Comparison of ENCODE assay signal across 12 cellular contexts in genomic region chr11:126060651-126061220, GRCh38. TPM values are rescaled to one million over a fixed set of nuclear protein-coding genes. Genes with fewer than 3 reads are reported as not detected.
DNase-seq lines count a peak whose midpoint lies in the region; ATAC-seq and TF ChIP-seq lines count a peak whose summit lies in the region.
"Had no signal": no experiment of that assay in that cellular context is flagged by ENCODE, and none has a peak within 500 bp of the region (broad histone marks: within the 10 kb centered on the region; RNA-seq: fewer than 3 reads in every experiment).

No MANE protein-coding gene starts in this region.

- no peak overlapping the region for H3K27ac Mint-ChIP-seq in activated naive CD8-positive, alpha-beta T cell treated with anti-CD3 and anti-CD28 coated beads, Interleukin-2, amount 50 U/mL, for 24 hours
- H3K27ac Mint-ChIP-seq: activated CD8-positive, alpha-beta T cell treated with anti-CD3 and anti-CD28 coated beads, Interleukin-2, amount 10 ng/mL, durations not matched to agents 7 days and 5 days; activated naive CD4-positive, alpha-beta T cell treated with anti-CD3 and anti-CD28 coated beads for 36 hours; CD14-positive monocyte; stimulated activated naive B cell treated with anti-CD40 and anti-IgM and Interleukin-4, amounts not matched to agents 10 μg/mL and 1 μg/mL and 100 μg/mL, for 72 hours had no signal

- H3K36me3 ChIP-seq in neuronal stem cell (replicated peaks in 1 of 2; ENCODE audit: control insufficient read depth in 2 of 2, insufficient read depth in 2 of 2, low read length in 2 of 2), result no peaks in the 10 kb centered on the region

- no peak overlapping the region for H3K4ac ChIP-seq in neuronal stem cell (ENCODE audit: low read length)

- no peak overlapping the region for H2AFZ ChIP-seq in neuronal stem cell (ENCODE audit: low read length)

- H3K27me3 ChIP-seq in neuronal stem cell (ENCODE audit: control insufficient read depth in 3 of 3, insufficient read depth in 3 of 3, low read depth in 1 of 3, low read length in 3 of 3) (no peaks in the 10 kb centered on the region), right cardiac atrium (ENCODE audit: control insufficient read depth, insufficient read depth) (no peaks in the 10 kb centered on the region)

- H2BK120ac ChIP-seq in neuronal stem cell (ENCODE audit: low read depth, low read length), result no peak overlapping the region

- peak overlapping the region; percentile 37 for H3K4me2 ChIP-seq in neuronal stem cell (ENCODE audit: insufficient read depth, low read length, poor library complexity, severe bottlenecking)

- H4K8ac ChIP-seq in neuronal stem cell (ENCODE audit: low read depth, low read length), result no peak overlapping the region

- no peak overlapping the region for H3K4me3 Mint-ChIP-seq in activated naive CD8-positive, alpha-beta T cell treated with anti-CD3 and anti-CD28 coated beads, Interleukin-2, amount 50 U/mL, for 24 hours

- H3K9me3 Mint-ChIP-seq in activated naive CD8-positive, alpha-beta T cell treated with anti-CD3 and anti-CD28 coated beads, Interleukin-2, amount 50 U/mL, for 24 hours, result no peaks in the 10 kb centered on the region
- H3K9me3 Mint-ChIP-seq: activated naive CD4-positive, alpha-beta T cell treated with anti-CD3 and anti-CD28 coated beads for 36 hours had no signal

- no peak overlapping the region for H3K23ac ChIP-seq in neuronal stem cell (ENCODE audit: low read depth, low read length, poor library complexity)

- intact Hi-C loops in right cardiac atrium (cut with DNase I), result no loop called here

- H3K27ac ChIP-seq in neuronal stem cell (replicated peaks; ENCODE audit: low read length) (peak overlapping the region; percentile 68), right cardiac atrium (ENCODE audit: low read length) (no peak overlapping the region)

- peaks cover 22% of the 10 kb centered on the region for H3K27me3 Mint-ChIP-seq in activated naive CD8-positive, alpha-beta T cell treated with anti-CD3 and anti-CD28 coated beads, Interleukin-2, amount 50 U/mL, for 24 hours

- H3K9ac ChIP-seq in neuronal stem cell (ENCODE audit: low read depth, low read length, poor library complexity), result no peak overlapping the region

- no peak overlapping the region for H4K91ac ChIP-seq in neuronal stem cell (ENCODE audit: low read depth, low read length, poor library complexity)

- TF ChIP-seq CTCF in fibroblast of the aortic adventitia (IDR thresholded peaks at IDR 0.05; ENCODE audit: insufficient read depth, low read length), result no peak

- H3K4me1 ChIP-seq in neuronal stem cell (ENCODE audit: control insufficient read depth in 2 of 2, insufficient read depth in 1 of 2, low read depth in 1 of 2, low read length in 2 of 2) (peaks cover 11 to 26% of the 10 kb centered on the region in 2 donors), right cardiac atrium (ENCODE audit: control insufficient read depth, insufficient read depth, low read length) (no peaks in the 10 kb centered on the region)

- H3K4me1 Mint-ChIP-seq in activated naive CD8-positive, alpha-beta T cell treated with anti-CD3 and anti-CD28 coated beads, Interleukin-2, amount 50 U/mL, for 24 hours, result peaks cover 9% of the 10 kb centered on the region

- H3K4me3 ChIP-seq in fibroblast of the aortic adventitia (ENCODE audit: low read depth, low read length), result peak overlapping the region; percentile 11
- no peak overlapping the region for H3K4me3 ChIP-seq in neuronal stem cell (ENCODE audit: low read length in 2 of 2)
- H3K4me3 ChIP-seq in right cardiac atrium (ENCODE audit: low read length), result no peak overlapping the region

- H3K9me3 ChIP-seq in neuronal stem cell (replicated peaks in 1 of 2; ENCODE audit: control insufficient read depth in 2 of 2, insufficient read depth in 1 of 2, low read depth in 1 of 2, low read length in 2 of 2) (no peaks in the 10 kb centered on the region), right cardiac atrium (ENCODE audit: control insufficient read depth, low read length) (no peaks in the 10 kb centered on the region)

- no peak for ATAC-seq in right cardiac atrium
- no peak for ATAC-seq in activated naive CD8-positive, alpha-beta T cell treated with anti-CD3 and anti-CD28 coated beads, Interleukin-2, amount 50 U/mL, for 24 hours
- no peak for ATAC-seq in HG02588 (IDR thresholded peaks at IDR 0.05; ENCODE audit: unreplicated experiment)
- ATAC-seq: activated CD8-positive, alpha-beta T cell treated with anti-CD3 and anti-CD28 coated beads, Interleukin-2, amount 10 ng/mL, durations not matched to agents 7 days and 5 days; stimulated activated naive B cell treated with anti-CD40 and anti-IgM and Interleukin-4, amounts not matched to agents 10 μg/mL and 1 μg/mL and 100 μg/mL, for 72 hours had no signal

- no peak overlapping the region for H3K14ac ChIP-seq in neuronal stem cell (ENCODE audit: low read length)

- DNase-seq in DMS 273 treated with DMSO at 0.1 percent for 48 hours (lab: John Stamatoyannopoulos, UW) (peak; percentile 5), NCI-H187 treated with DMSO at 0.1 percent for 48 hours (lab: John Stamatoyannopoulos, UW) (peak; percentile 50), fibroblast of the aortic adventitia (ENCODE audit: low read depth) (no peak), neuronal stem cell (ENCODE audit: low spot score) (no peak), right cardiac atrium (no peak)
- no peak for DNase-seq in activated naive CD8-positive, alpha-beta T cell treated with anti-CD3 and anti-CD28 coated beads, Interleukin-2, amount 50 U/mL, for 24 hours
- no peak for DNase-seq in activated T-cell treated with anti-CD3 and anti-CD28 coated beads, Interleukin-2, amount 50 U/mL, for 48 hours
- DNase-seq: activated CD8-positive, alpha-beta T cell treated with anti-CD3 and anti-CD28 coated beads, Interleukin-2, amount 10 ng/mL, durations not matched to agents 7 days and 5 days; activated naive CD4-positive, alpha-beta T cell treated with anti-CD3 and anti-CD28 coated beads for 36 hours; stimulated activated naive B cell treated with anti-CD40 and anti-IgM and Interleukin-4, amounts not matched to agents 10 μg/mL and 1 μg/mL and 100 μg/mL, for 72 hours had no signal

- H3K18ac ChIP-seq in neuronal stem cell (ENCODE audit: low read length), result no peak overlapping the region

- H3K79me1 ChIP-seq in neuronal stem cell (ENCODE audit: low read depth, low read length), result no peaks in the 10 kb centered on the region

- no peak overlapping the region for H2AK5ac ChIP-seq in neuronal stem cell (ENCODE audit: low read depth, low read length)

- H3K36me3 Mint-ChIP-seq in activated naive CD8-positive, alpha-beta T cell treated with anti-CD3 and anti-CD28 coated beads, Interleukin-2, amount 50 U/mL, for 24 hours (ENCODE audit: low read depth), result peaks cover 2% of the 10 kb centered on the region
- H3K36me3 Mint-ChIP-seq: CD14-positive monocyte; stimulated activated naive B cell treated with anti-CD40 and anti-IgM and Interleukin-4, amounts not matched to agents 10 μg/mL and 1 μg/mL and 100 μg/mL, for 72 hours had no signal

- H2BK15ac ChIP-seq in neuronal stem cell (ENCODE audit: low read length), result no peak overlapping the region

- H2BK5ac ChIP-seq in neuronal stem cell (ENCODE audit: low read length), result no peak overlapping the region

- WGBS in neuronal stem cell (ENCODE audit: extremely low coverage in 2 of 2, insufficient read length in 2 of 2, insufficient replicate concordance in 1 of 2), 2 donors, result no CpG with 5 or more reads among the region's 4 CpGs
- WGBS in right cardiac atrium, result 63% methylated on average over 4 of the region's 4 CpGs

- H2BK12ac ChIP-seq in neuronal stem cell (ENCODE audit: low read length), result no peak overlapping the region

RNA-seq across cellular contexts. Expression of gene CDON, which starts 1.9 kb away (rescaled TPM):
- 54.4 and 66.6 TPM in 2 replicates for total RNA-seq in fibroblast of the aortic adventitia (ENCODE audit: low replicate concordance)
- 39.7 TPM for polyA plus RNA-seq in neuronal stem cell (2013, experiment 1 of 2)
- polyA plus RNA-seq in neuronal stem cell (2013, experiment 2 of 2), result 38.5 TPM
- 10 to 100 TPM; 18.4 to 32.2 (median 23.5) TPM for total RNA-seq in right cardiac atrium
- 4.4 TPM for polyA plus RNA-seq in right cardiac atrium
- polyA plus RNA-seq: CD14-positive monocyte had no signal

Comparison
In these comparisons a context has a peak if more than half of its experiments do, and no peak if none do; other contexts are left out.
1. DNase-seq: peak in DMS 273 treated with DMSO at 0.1 percent for 48 hours (single experiment) and NCI-H187 treated with DMSO at 0.1 percent for 48 hours (single experiment); none in fibroblast of the aortic adventitia (single experiment), neuronal stem cell (single experiment), right cardiac atrium (0 of 3), activated naive CD8-positive, alpha-beta T cell treated with anti-CD3 and anti-CD28 coated beads, Interleukin-2, amount 50 U/mL, for 24 hours (single experiment) and activated T-cell treated with anti-CD3 and anti-CD28 coated beads, Interleukin-2, amount 50 U/mL, for 48 hours (0 of 2).